Comparison of ENCODE assay signal across 20 cellular contexts in the genomic region with DNA sequence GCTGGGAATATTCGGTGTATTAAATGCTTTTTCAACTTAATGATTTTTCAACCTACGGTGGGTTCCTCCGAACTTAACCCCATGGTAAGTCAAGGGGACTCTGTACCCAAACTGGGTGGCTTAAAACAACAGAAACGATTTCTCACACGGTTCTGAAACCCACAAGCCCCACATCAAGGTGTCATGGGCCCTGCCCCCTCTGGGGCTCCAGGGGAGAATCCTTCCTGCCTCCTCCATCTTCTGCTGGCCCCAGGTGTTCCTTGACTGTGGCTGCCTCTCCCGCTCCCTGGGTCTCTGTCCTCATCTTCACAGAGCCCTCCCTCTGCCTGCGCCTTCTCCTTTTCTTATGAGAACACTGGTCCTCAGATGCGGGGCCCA.
DNase-seq lines count a peak whose midpoint lies in the region; ATAC-seq, FAIRE-seq and TF ChIP-seq lines count a peak whose summit lies in the region.
"Had no signal": no experiment of that assay in that cellular context is flagged by ENCODE, and none has a peak within 500 bp of the region (broad histone marks: within the 10 kb centered on the region; RNA-seq: fewer than 3 reads in every experiment).

No MANE protein-coding gene starts in this region.

- intact Hi-C loops in kidney (cut with DNase I) (no loop called here), ascending aorta (cut with DNase I) (no loop called here)

- no peaks in the 10 kb centered on the region for H3K9me3 Mint-ChIP-seq in stimulated activated naive CD8-positive, alpha-beta T cell treated with anti-CD3 and anti-CD28 coated beads, Interleukin-15, amount 100 ng/mL, for 72 hours

- H3K4me3 Mint-ChIP-seq in stimulated activated naive CD8-positive, alpha-beta T cell treated with anti-CD3 and anti-CD28 coated beads, Interleukin-15, amount 100 ng/mL, for 72 hours: no peak overlapping the region
- H3K4me3 Mint-ChIP-seq: CD14-positive monocyte; CD4-positive, alpha-beta memory T cell had no signal

- H3K36me3 ChIP-seq in kidney (ENCODE audit: control insufficient read depth in 1 of 2, insufficient read depth in 2 of 2, low read length in 2 of 2): no peaks in the 10 kb centered on the region
- H3K36me3 ChIP-seq in osteoblast (ENCODE audit: insufficient read depth, low read length): no peaks in the 10 kb centered on the region
- H3K36me3 ChIP-seq in ascending aorta: no peaks in the 10 kb centered on the region
- H3K36me3 ChIP-seq: BLaER1 had no signal

- FAIRE-seq in kidney (lab: Jason Lieb, UNC): no peak
- FAIRE-seq: GM12878, GM19239 had no signal

- peaks cover 9% of the 10 kb centered on the region for H3K27me3 Mint-ChIP-seq in stimulated activated naive CD8-positive, alpha-beta T cell treated with anti-CD3 and anti-CD28 coated beads, Interleukin-15, amount 100 ng/mL, for 72 hours
- H3K27me3 Mint-ChIP-seq: CD4-positive, alpha-beta memory T cell had no signal

- peaks cover 13% of the 10 kb centered on the region for H3K4me1 Mint-ChIP-seq in stimulated activated naive CD8-positive, alpha-beta T cell treated with anti-CD3 and anti-CD28 coated beads, Interleukin-15, amount 100 ng/mL, for 72 hours
- H3K4me1 Mint-ChIP-seq: CD14-positive monocyte; CD4-positive, alpha-beta memory T cell had no signal

- peak overlapping the region; percentile 34 for H3K4me3 ChIP-seq in Jurkat, Clone E6-1 (ENCODE audit: low read length)
- no peak overlapping the region for H3K4me3 ChIP-seq in kidney (ENCODE audit: low read length in 2 of 2)
- no peak overlapping the region for H3K4me3 ChIP-seq in osteoblast (ENCODE audit: insufficient read depth, low read length)
- no peak overlapping the region for H3K4me3 ChIP-seq in ascending aorta
- H3K4me3 ChIP-seq: BLaER1, GM12878, GM23248 had no signal

- no peaks in the 10 kb centered on the region for H4K20me1 ChIP-seq in osteoblast (ENCODE audit: insufficient read depth, low read length)
- H4K20me1 ChIP-seq: BLaER1 had no signal

- no peak overlapping the region for H2AFZ ChIP-seq in osteoblast (ENCODE audit: low read length)
- H2AFZ ChIP-seq: GM23248 had no signal

- TF ChIP-seq CTCF in kidney (IDR thresholded peaks at IDR 0.05; ENCODE audit: borderline replicate concordance, extremely low read depth, insufficient read depth): no peak
- TF ChIP-seq CTCF in osteoblast (IDR thresholded peaks at IDR 0.05; ENCODE audit: extremely low read depth, low read depth, low read length): no peak
- TF ChIP-seq CTCF in ascending aorta (IDR thresholded peaks at IDR 0.05): no peak

- peak; percentile 85 for DNase-seq in Jurkat, Clone E6-1 (ENCODE audit: low read depth, low spot score)
- DNase-seq in kidney (peak; percentile 31), osteoblast (ENCODE audit: insufficient read length, low spot score, missing footprints) (peak; percentile 45), UCSD-AML1 (lab: John Stamatoyannopoulos, UW; ENCODE audit: unreplicated experiment) (no peak), NCI-H2227 treated with DMSO at 0.1 percent for 48 hours (lab: John Stamatoyannopoulos, UW) (no peak), ascending aorta (ENCODE audit: low spot score in 2 of 2) (no peak)
- no peak for DNase-seq in stimulated activated naive CD8-positive, alpha-beta T cell treated with anti-CD3 and anti-CD28 coated beads, Interleukin-15, amount 100 ng/mL, for 72 hours
- DNase-seq in activated CD4-positive, CD25-positive, alpha-beta regulatory T cell (lab: John Stamatoyannopoulos, UW): no peak
- DNase-seq: 8988T; CD4-positive, alpha-beta memory T cell; DMS153; DMS79 treated with DMSO at 0.1 percent for 48 hours; EL; GM23248; HCEC 1CT had no signal

- H3K27me3 ChIP-seq in osteoblast (ENCODE audit: insufficient read depth, low read length) (no peaks in the 10 kb centered on the region), ascending aorta (no peaks in the 10 kb centered on the region)
- H3K27me3 ChIP-seq: BLaER1 had no signal

- H3K4me1 ChIP-seq in kidney (ENCODE audit: control insufficient read depth in 1 of 2, insufficient read depth in 1 of 2, low read depth in 1 of 2, low read length in 2 of 2) (no peaks in the 10 kb centered on the region), osteoblast (ENCODE audit: insufficient read depth, low read length) (no peaks in the 10 kb centered on the region), ascending aorta (no peaks in the 10 kb centered on the region)

- no peak overlapping the region for H3K9ac ChIP-seq in kidney (ENCODE audit: low read length in 2 of 2)
- H3K9ac ChIP-seq: BLaER1, GM23248 had no signal

- H3K27ac ChIP-seq in kidney (ENCODE audit: low read depth in 2 of 2, low read length in 2 of 2): no peak overlapping the region
- no peak overlapping the region for H3K27ac ChIP-seq in osteoblast (ENCODE audit: low read depth, low read length)
- H3K27ac ChIP-seq in ascending aorta: no peak overlapping the region
- H3K27ac ChIP-seq: BLaER1, GM23248, HL-60 had no signal

- ATAC-seq in stimulated activated naive CD8-positive, alpha-beta T cell treated with anti-CD3 and anti-CD28 coated beads, Interleukin-15, amount 100 ng/mL, for 72 hours: peak; percentile 37
- ATAC-seq: GM12878 had no signal

- no peaks in the 10 kb centered on the region for H3K79me2 ChIP-seq in osteoblast (ENCODE audit: insufficient read depth, low read length)

- H3K4me2 ChIP-seq in osteoblast (ENCODE audit: insufficient read depth, low read length): no peak overlapping the region
- H3K4me2 ChIP-seq: BLaER1 had no signal

- peak overlapping the region in 1 of 2 donors; percentile 20 for H3K27ac Mint-ChIP-seq in stimulated activated naive CD8-positive, alpha-beta T cell treated with anti-CD3 and anti-CD28 coated beads, Interleukin-15, amount 100 ng/mL, for 72 hours
- H3K27ac Mint-ChIP-seq: CD14-positive monocyte; CD4-positive, alpha-beta memory T cell had no signal

- H3K9me3 ChIP-seq in kidney (ENCODE audit: control insufficient read depth in 1 of 2, low read length in 2 of 2): no peaks in the 10 kb centered on the region
- no peaks in the 10 kb centered on the region for H3K9me3 ChIP-seq in osteoblast (ENCODE audit: low read depth, low read length)
- H3K9me3 ChIP-seq in ascending aorta: no peaks in the 10 kb centered on the region
- H3K9me3 ChIP-seq: BLaER1 had no signal

Comparison
In these comparisons a context has a peak if more than half of its experiments do, and no peak if none do; other contexts are left out.
1. DNase-seq: peak in Jurkat, Clone E6-1 (single experiment), kidney (single experiment) and osteoblast (single experiment); none in stimulated activated naive CD8-positive, alpha-beta T cell treated with anti-CD3 and anti-CD28 coated beads, Interleukin-15, amount 100 ng/mL, for 72 hours (0 of 2), UCSD-AML1 (single experiment), activated CD4-positive, CD25-positive, alpha-beta regulatory T cell (0 of 4), NCI-H2227 treated with DMSO at 0.1 percent for 48 hours (single experiment) and ascending aorta (0 of 2).